Comparison of ENCODE assay signal across 1 cellular context in genomic region chr11:78261869-78262637, GRCh38.
TF ChIP-seq lines count a peak whose summit lies in the region.

No MANE protein-coding gene starts in this region.

TF ChIP-seq in SK-N-SH treated with all-trans-retinoic acid at 6 μM for 48 hours, 23 proteins besides CTCF, POLR2A, EP300 and RAD21 (continued from another document):
- TF ChIP-seq TSHZ2 (CRISPR knock-in tag; IDR thresholded peaks at IDR 0.05) (no peak), CSRNP3 (CRISPR knock-in tag; IDR thresholded peaks at IDR 0.05) (no peak), GLIS3 (CRISPR knock-in tag; IDR thresholded peaks at IDR 0.05) (no peak), ZNF70 (CRISPR knock-in tag; IDR thresholded peaks at IDR 0.05) (no peak), ZFP3 (CRISPR knock-in tag; IDR thresholded peaks at IDR 0.05) (no peak), RARB (CRISPR knock-in tag; IDR thresholded peaks at IDR 0.05) (no peak), POU6F1 (CRISPR knock-in tag; IDR thresholded peaks at IDR 0.05; ENCODE audit: borderline replicate concordance, low read depth) (no peak), SNAI2 (CRISPR knock-in tag; IDR thresholded peaks at IDR 0.05) (no peak), CSDC2 (CRISPR knock-in tag; IDR thresholded peaks at IDR 0.05) (no peak), ESRRG (CRISPR knock-in tag; IDR thresholded peaks at IDR 0.05) (no peak), ISL1 (CRISPR knock-in tag; IDR thresholded peaks at IDR 0.05) (no peak)
